Comparison of ENCODE assay signal across 1 cellular context in genomic region chrX:96688789-96689188, GRCh38.
TF ChIP-seq lines count a peak whose summit lies in the region.

No MANE protein-coding gene starts in this region.

TF ChIP-seq in H1, 55 proteins besides CTCF, POLR2A, EP300 and RAD21 (continued from another document):
- no peak for TF ChIP-seq CHD7 (IDR thresholded peaks at IDR 0.05; ENCODE audit: insufficient replicate concordance, low read length)
- TF ChIP-seq CBX8 (IDR thresholded peaks at IDR 0.05; ENCODE audit: borderline replicate concordance, low read depth, low read length), result no peak
- no peak for TF ChIP-seq HDAC6 (IDR thresholded peaks at IDR 0.05; ENCODE audit: low read depth, low read length)
- no peak for TF ChIP-seq RFX5 (IDR thresholded peaks at IDR 0.05; ENCODE audit: borderline replicate concordance, low read depth, low read length)
- no peak for TF ChIP-seq BCL11A (IDR thresholded peaks at IDR 0.05; ENCODE audit: low read depth in 2 of 2, low read length in 2 of 2)
- no peak for TF ChIP-seq CEBPB (IDR thresholded peaks at IDR 0.05; ENCODE audit: low read depth, low read length)
- TF ChIP-seq ZNF274 (IDR thresholded peaks at IDR 0.05; ENCODE audit: borderline replicate concordance, extremely low read depth, low read length), result no peak
- TF ChIP-seq RNF2 (IDR thresholded peaks at IDR 0.05; ENCODE audit: borderline replicate concordance, low read depth, low read length, missing control alignments, poor library complexity, severe bottlenecking), result no peak
- no peak for TF ChIP-seq RBBP5 (IDR thresholded peaks at IDR 0.05; ENCODE audit: borderline replicate concordance, low read depth, low read length)
- TF ChIP-seq SAP30 (IDR thresholded peaks at IDR 0.05; ENCODE audit: insufficient read depth, insufficient replicate concordance, low read length), result no peak
- no peak for TF ChIP-seq NANOG (IDR thresholded peaks at IDR 0.05; ENCODE audit: insufficient read depth, low read depth, low read length, poor library complexity, severe bottlenecking)
- no peak for TF ChIP-seq KDM4A (IDR thresholded peaks at IDR 0.05; ENCODE audit: low read depth, low read length, severe bottlenecking)
- TF ChIP-seq RXRA (IDR thresholded peaks at IDR 0.05; ENCODE audit: insufficient read depth, low read depth, low read length), result no peak
- no peak for TF ChIP-seq KDM1A (IDR thresholded peaks at IDR 0.05; ENCODE audit: borderline replicate concordance, low read length)
- TF ChIP-seq SP2 (IDR thresholded peaks at IDR 0.05; ENCODE audit: low read length), result no peak
- TF ChIP-seq SIX5 (IDR thresholded peaks at IDR 0.05; ENCODE audit: low read depth, low read length), result no peak
